In genomic region chr11:126282361-126282741, GRCh38 we compare ENCODE assay signal across 1 cellular context.
TF ChIP-seq lines count a peak whose summit lies in the region.

No MANE protein-coding gene starts in this region.

TF ChIP-seq in HepG2, 621 proteins besides CTCF, POLR2A, EP300 and RAD21 (continues in another document):
- TF ChIP-seq SP2 (CRISPR knock-in tag; IDR thresholded peaks at IDR 0.05): 0 out of 2 replicates have a peak, but pooled peaks have one; percentile 22
- 0 out of 2 replicates have a peak, but pooled peaks have one; percentile 18 for TF ChIP-seq HIVEP1 (CRISPR knock-in tag; IDR thresholded peaks at IDR 0.05)
- TF ChIP-seq ZNF136 (CRISPR knock-in tag; IDR thresholded peaks at IDR 0.05; ENCODE audit: low read depth): 0 out of 2 replicates have a peak, but pooled peaks have one; percentile 33
- TF ChIP-seq TFAP4 (IDR thresholded peaks at IDR 0.05; ENCODE audit: borderline replicate concordance, low read depth): peak; percentile 29; the same call in 1 of the 2 replicates
- 0 out of 2 replicates have a peak, but pooled peaks have one; percentile 7 for TF ChIP-seq KDM6A (CRISPR knock-in tag; IDR thresholded peaks at IDR 0.05; ENCODE audit: low read depth)
- TF ChIP-seq GABPB1 (CRISPR knock-in tag; IDR thresholded peaks at IDR 0.05): no peak; the same call in 1 of the 2 replicates
- TF ChIP-seq GMEB1 (CRISPR knock-in tag; IDR thresholded peaks at IDR 0.05; ENCODE audit: borderline replicate concordance): 0 out of 2 replicates have a peak, but pooled peaks have one; percentile 9
- peak; percentile 16; the same call in 1 of the 2 replicates for TF ChIP-seq KAT8 (CRISPR knock-in tag; IDR thresholded peaks at IDR 0.05)
- 0 out of 2 replicates have a peak, but pooled peaks have one; percentile 60 for TF ChIP-seq NFKB2 (CRISPR knock-in tag; IDR thresholded peaks at IDR 0.05; ENCODE audit: borderline replicate concordance)
- no peak for TF ChIP-seq ZNF713 (CRISPR knock-in tag; IDR thresholded peaks at IDR 0.05)
- TF ChIP-seq FUBP1 (CRISPR knock-in tag; IDR thresholded peaks at IDR 0.05; ENCODE audit: borderline replicate concordance): no peak
- 0 out of 2 replicates have a peak, but pooled peaks have one; percentile 46 for TF ChIP-seq TBX2 (CRISPR knock-in tag; IDR thresholded peaks at IDR 0.05; ENCODE audit: borderline replicate concordance)
- peak; percentile 18 for TF ChIP-seq PATZ1 (CRISPR knock-in tag; IDR thresholded peaks at IDR 0.05)
- TF ChIP-seq PHF5A (CRISPR knock-in tag; IDR thresholded peaks at IDR 0.05; ENCODE audit: low read depth, unreplicated experiment): no peak
- TF ChIP-seq ZNF510 (CRISPR knock-in tag; IDR thresholded peaks at IDR 0.05; ENCODE audit: low read depth): 0 out of 2 replicates have a peak, but pooled peaks have one; percentile 12
- peak; percentile 71 for TF ChIP-seq RBM39 (IDR thresholded peaks at IDR 0.05; ENCODE audit: low read depth, low read length, poor library complexity, severe bottlenecking)
- no peak for TF ChIP-seq ZKSCAN1 (IDR thresholded peaks at IDR 0.05; ENCODE audit: low read length)
- TF ChIP-seq ZNF724P (CRISPR knock-in tag; IDR thresholded peaks at IDR 0.05; ENCODE audit: borderline replicate concordance): peak; percentile 18; the same call in 1 of the 2 replicates
- no peak for TF ChIP-seq NFE2L1 (CRISPR knock-in tag; IDR thresholded peaks at IDR 0.05; ENCODE audit: borderline replicate concordance)
- TF ChIP-seq AFF4 (CRISPR knock-in tag; IDR thresholded peaks at IDR 0.05): no peak
- TF ChIP-seq RXRA (CRISPR knock-in tag; IDR thresholded peaks at IDR 0.05): peak; percentile 51; the same call in 1 of the 2 replicates
- TF ChIP-seq ISL2 (CRISPR knock-in tag; IDR thresholded peaks at IDR 0.05): no peak
- peak; percentile 8; the same call in 1 of the 2 replicates for TF ChIP-seq ARID2 (CRISPR knock-in tag; IDR thresholded peaks at IDR 0.05; ENCODE audit: borderline replicate concordance)
- 0 out of 2 replicates have a peak, but pooled peaks have one; percentile 40 for TF ChIP-seq ZNF17 (CRISPR knock-in tag; IDR thresholded peaks at IDR 0.05)
- TF ChIP-seq ZNF407 (CRISPR knock-in tag; IDR thresholded peaks at IDR 0.05; ENCODE audit: not compliant biosample characterization): peak; percentile 7
- no peak for TF ChIP-seq ELK4 (CRISPR knock-in tag; IDR thresholded peaks at IDR 0.05; ENCODE audit: borderline replicate concordance)
- peak in 1 of 2 experiments; percentile 67; a peak in 1 of 4 replicates for TF ChIP-seq KLF16 (CRISPR knock-in tag; IDR thresholded peaks at IDR 0.05)
- no peak for TF ChIP-seq ZNF281 (CRISPR knock-in tag; IDR thresholded peaks at IDR 0.05; ENCODE audit: borderline replicate concordance)
- no peak for TF ChIP-seq HDAC2 (CRISPR knock-in tag; IDR thresholded peaks at IDR 0.05)
- no peak for TF ChIP-seq ZNF468 (CRISPR knock-in tag; IDR thresholded peaks at IDR 0.05)
- 0 out of 2 replicates have a peak, but pooled peaks have one; percentile 5 for TF ChIP-seq ZNF34 (CRISPR knock-in tag; IDR thresholded peaks at IDR 0.05; ENCODE audit: borderline replicate concordance)
- no peak for TF ChIP-seq ZFP41 (CRISPR knock-in tag; IDR thresholded peaks at IDR 0.05; ENCODE audit: borderline replicate concordance)
